In the genomic region with DNA sequence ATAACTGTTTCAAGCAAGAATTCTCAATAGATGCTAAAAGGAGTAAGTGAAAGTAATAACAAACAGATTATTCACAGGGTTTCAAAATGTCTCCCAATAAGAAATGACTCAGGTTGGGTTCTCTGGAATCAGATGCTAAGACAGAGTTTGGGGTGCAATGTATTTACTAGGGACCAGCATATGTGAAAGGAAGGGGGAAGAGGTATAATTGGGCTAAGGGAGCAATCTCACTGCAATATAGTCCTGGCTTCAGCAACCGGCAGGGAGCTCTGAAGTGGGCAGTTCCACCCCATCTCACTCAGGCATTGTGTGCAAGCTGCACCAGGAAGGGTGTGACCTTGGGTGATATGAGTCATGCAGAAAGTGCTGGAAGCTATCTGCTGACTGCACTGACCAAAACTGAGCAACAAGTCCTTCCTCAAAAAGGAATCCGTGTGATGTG, we compare ENCODE assay signal across 8 cellular contexts. TPM values are rescaled to one million over a fixed set of nuclear protein-coding genes. Genes with fewer than 3 reads are reported as not detected.
A peak's percentile ranks its signal among the peaks of the same experiment; 100 is the strongest.
DNase-seq lines count a peak whose midpoint lies in the region; ATAC-seq, FAIRE-seq and TF ChIP-seq lines count a peak whose summit lies in the region.

No MANE protein-coding gene starts in this region.

- ATAC-seq in GM19043 (IDR thresholded peaks at IDR 0.05; ENCODE audit: low read depth, unreplicated experiment) = peak; percentile 98
- ATAC-seq in HG03196 (IDR thresholded peaks at IDR 0.05; ENCODE audit: unreplicated experiment) = peak; percentile 94
- peak; percentile 97 for ATAC-seq in left lung
- ATAC-seq in stimulated activated memory B cell treated with anti-CD40 and anti-IgM and Interleukin-4, amounts not matched to agents 10 μg/mL and 1 μg/mL and 100 μg/mL, for 72 hours = peak; percentile 100

- H2AFZ ChIP-seq in mammary epithelial cell (ENCODE audit: low read depth, low read length) = peak overlapping the region; percentile 72

- H3K27me3 Mint-ChIP-seq in stimulated activated memory B cell treated with anti-CD40 and anti-IgM and Interleukin-4, amounts not matched to agents 10 μg/mL and 1 μg/mL and 100 μg/mL, for 72 hours = no peaks in the 10 kb centered on the region

- no peak overlapping the region for H3K9ac ChIP-seq in mammary epithelial cell (ENCODE audit: insufficient read depth, low read length)

- TF ChIP-seq CTCF in mammary epithelial cell (conservative IDR thresholded peaks at IDR 0.05 in 1 of 2, IDR thresholded peaks at IDR 0.05 in 1 of 2; ENCODE audit: extremely low read depth in 1 of 2, insufficient read depth in 1 of 2, low read depth in 1 of 2, low read length in 2 of 2) (no peak), left lung (IDR thresholded peaks at IDR 0.05) (no peak), D721Med (IDR thresholded peaks at IDR 0.05; ENCODE audit: insufficient read depth, missing control alignments) (no peak)

- H3K27me3 ChIP-seq in mammary epithelial cell (ENCODE audit: insufficient read depth, low read length) (no peaks in the 10 kb centered on the region), left lung (no peaks in the 10 kb centered on the region)

- DNase-seq in ACHN (peak; percentile 62), T-helper 2 cell (peak in 3 of 5 experiments; percentile 4 to 91 (median 10)), mammary epithelial cell (peak; percentile 91), left lung (peak; percentile 74 to 84), D721Med (ENCODE audit: insufficient read length, low spot score) (no peak)

- H3K4me3 ChIP-seq in mammary epithelial cell (replicated peaks in 1 of 3; ENCODE audit: insufficient read depth in 1 of 3, low read depth in 2 of 3, low read length in 3 of 3) (peak overlapping the region in 1 of 3 experiments; percentile 8), left lung (peak overlapping the region in 1 of 2 donors; percentile 19)

- peaks cover 3% of the 10 kb centered on the region for H3K9me3 Mint-ChIP-seq in stimulated activated memory B cell treated with anti-CD40 and anti-IgM and Interleukin-4, amounts not matched to agents 10 μg/mL and 1 μg/mL and 100 μg/mL, for 72 hours

- FAIRE-seq in D721Med (lab: Jason Lieb, UNC) = no peak

- peaks cover 28% of the 10 kb centered on the region for H3K4me1 Mint-ChIP-seq in stimulated activated memory B cell treated with anti-CD40 and anti-IgM and Interleukin-4, amounts not matched to agents 10 μg/mL and 1 μg/mL and 100 μg/mL, for 72 hours

- no TSS peak for BruUV-seq in mammary epithelial cell (replicated peaks; lab: Mats Ljungman, UMichigan)

- peaks cover 21% of the 10 kb centered on the region for H3K36me3 Mint-ChIP-seq in stimulated activated memory B cell treated with anti-CD40 and anti-IgM and Interleukin-4, amounts not matched to agents 10 μg/mL and 1 μg/mL and 100 μg/mL, for 72 hours

- H3K4me1 ChIP-seq in mammary epithelial cell (ENCODE audit: insufficient read depth, low read length) = peaks cover 11% of the 10 kb centered on the region
- peaks cover 3 to 62% of the 10 kb centered on the region in 2 donors for H3K4me1 ChIP-seq in left lung

- CTCF ChIA-PET in mammary epithelial cell (lab: Charles Lee; ENCODE audit: low non-redundant PET) = interaction anchor here (0.6 kb wide), 2 partner anchors 39 to 139 kb away, joined by 3 to 6 read pairs; no protein-coding TSS in a partner anchor

- intact Hi-C loops in mammary epithelial cell (cut with micrococcal nuclease) = loop anchor here (2.0 kb wide), 1 partner anchor 23 kb away; a partner anchor contains a TSS
- intact Hi-C loops in left lung (cut with DNase I) = no loop called here

- H3K27ac Mint-ChIP-seq in stimulated activated memory B cell treated with anti-CD40 and anti-IgM and Interleukin-4, amounts not matched to agents 10 μg/mL and 1 μg/mL and 100 μg/mL, for 72 hours = peak overlapping the region; percentile 91

- H4K20me1 ChIP-seq in mammary epithelial cell (ENCODE audit: insufficient read depth, low read length) = no peaks in the 10 kb centered on the region

- peak overlapping the region; percentile 72 for H3K4me2 ChIP-seq in mammary epithelial cell (ENCODE audit: insufficient read depth, low read depth, low read length)

- no peaks in the 10 kb centered on the region for H3K9me3 ChIP-seq in mammary epithelial cell (replicated peaks; ENCODE audit: insufficient read depth, low read length)
- peaks cover 0 to 12% of the 10 kb centered on the region in 2 donors for H3K9me3 ChIP-seq in left lung

- in situ Hi-C loops in ACHN (cut with HindIII; ENCODE audit: low pct_ligation_motif_present, low pct_unique_long_range_greater_than_20kb, low sequenced_read_pairs) (no loop called here), mammary epithelial cell (cut with MboI; ENCODE audit: low sequenced_read_pairs in 2 of 2) (no loop called here)

- dilution Hi-C loops in mammary epithelial cell (cut with HindIII; ENCODE audit: low sequenced_read_pairs) = no loop called here

- peak overlapping the region; percentile 58 for H3K4me3 Mint-ChIP-seq in stimulated activated memory B cell treated with anti-CD40 and anti-IgM and Interleukin-4, amounts not matched to agents 10 μg/mL and 1 μg/mL and 100 μg/mL, for 72 hours

- H3K36me3 ChIP-seq in mammary epithelial cell (ENCODE audit: insufficient read depth, low read length) = no peaks in the 10 kb centered on the region
- no peaks in the 10 kb centered on the region for H3K36me3 ChIP-seq in left lung

- 37% methylated on average over 2 of the region's 2 CpGs for WGBS in mammary epithelial cell (ENCODE audit: low coverage, missing lambda C conversion rate)

- H3K27ac ChIP-seq in mammary epithelial cell (ENCODE audit: insufficient read depth, low read depth, low read length) (peak overlapping the region; percentile 83), left lung (peak overlapping the region; percentile 83 to 90)

- peaks cover 87% of the 10 kb centered on the region for H3K79me2 ChIP-seq in mammary epithelial cell (ENCODE audit: insufficient read depth, low read length)

RNA-seq across cellular contexts. Expression of a gene that starts 23.4 kb away (rescaled TPM):
- total RNA-seq in mammary epithelial cell = 10 to 100 TPM; 53.7 to 68.3 TPM
- polyA plus RNA-seq in mammary epithelial cell = 24.1 TPM
- polyA minus RNA-seq in mammary epithelial cell = 58.4 TPM
- 100 to 1,000 TPM; 113 to 114 TPM for total RNA-seq in left lung
